Comparison of ENCODE assay signal across 1 cellular context in genomic region chr15:38453971-38454686, GRCh38.
A peak's percentile ranks its signal among the peaks of the same experiment; 100 is the strongest.
TF ChIP-seq lines count a peak whose summit lies in the region.

FAM98B (plus strand) TSS chr15:38454127; CDS start chr15:38454162, 35 bp downstream.

TF ChIP-seq in K562, 482 proteins besides CTCF, POLR2A, EP300 and RAD21 (continued from another document and continues in another):
- peak; percentile 30 to 83; a peak in 2 of 4 replicates for TF ChIP-seq RCOR1 (IDR thresholded peaks at IDR 0.05; ENCODE audit: borderline replicate concordance in 1 of 2, low read depth in 2 of 2, low read length in 2 of 2)
- no peak for TF ChIP-seq MTA2 (IDR thresholded peaks at IDR 0.05; ENCODE audit: low read depth)
- peak in 1 of 2 experiments; percentile 22; a peak in 1 of 4 replicates for TF ChIP-seq NRF1 (conservative IDR thresholded peaks at IDR 0.05 in 1 of 2, IDR thresholded peaks at IDR 0.05 in 1 of 2)
- TF ChIP-seq PHF8 (IDR thresholded peaks at IDR 0.05; ENCODE audit: borderline replicate concordance, low read length), result peak; percentile 99
- TF ChIP-seq SPI1 (IDR thresholded peaks at IDR 0.05; ENCODE audit: borderline replicate concordance, low read depth, low read length), result no peak
- no peak for TF ChIP-seq IRF2 (CRISPR knock-in tag; IDR thresholded peaks at IDR 0.05)
- TF ChIP-seq ZNF655 (CRISPR knock-in tag; IDR thresholded peaks at IDR 0.05), result no peak
- TF ChIP-seq CAMTA2 (CRISPR knock-in tag; conservative IDR thresholded peaks at IDR 0.05), result no peak
- TF ChIP-seq ZNF41 (CRISPR knock-in tag; conservative IDR thresholded peaks at IDR 0.05), result no peak; the same call in 1 of the 2 replicates
- TF ChIP-seq CREM (IDR thresholded peaks at IDR 0.05; ENCODE audit: low read depth), result peak; percentile 85
- peak; percentile 70 for TF ChIP-seq SAP30 (IDR thresholded peaks at IDR 0.05; ENCODE audit: borderline replicate concordance, insufficient read depth, low read depth, low read length, poor library complexity, severe bottlenecking)
- no peak for TF ChIP-seq MAFK (IDR thresholded peaks at IDR 0.05; ENCODE audit: low read length)
- TF ChIP-seq KDM2B (CRISPR knock-in tag; IDR thresholded peaks at IDR 0.05), result 0 out of 2 replicates have a peak, but pooled peaks have one; percentile 19
- TF ChIP-seq SIN3A (IDR thresholded peaks at IDR 0.05; ENCODE audit: borderline replicate concordance in 2 of 2, control insufficient read depth in 1 of 2, low read depth in 2 of 2, low read length in 2 of 2), result peak; percentile 51 to 65; a peak in 2 of 4 replicates
- TF ChIP-seq RFX1 (IDR thresholded peaks at IDR 0.05), result no peak
- TF ChIP-seq HDAC8 (tag; IDR thresholded peaks at IDR 0.05), result peak; percentile 77; the same call in 1 of the 2 replicates
- TF ChIP-seq BRCA1 (IDR thresholded peaks at IDR 0.05), result no peak
- no peak for TF ChIP-seq BRCA1 (CRISPR knock-in tag; IDR thresholded peaks at IDR 0.05)
- no peak for TF ChIP-seq RHOXF2B (CRISPR knock-in tag; conservative IDR thresholded peaks at IDR 0.05)
- no peak for TF ChIP-seq TSC22D4 (tag; IDR thresholded peaks at IDR 0.05)
- TF ChIP-seq CEBPB (tag; IDR thresholded peaks at IDR 0.05), result no peak
- peak; percentile 95 for TF ChIP-seq RBFOX2 (IDR thresholded peaks at IDR 0.05; ENCODE audit: low read depth, low read length)
- TF ChIP-seq BRD4 (IDR thresholded peaks at IDR 0.05), result no peak
- no peak for TF ChIP-seq HMG20A (CRISPR knock-in tag; conservative IDR thresholded peaks at IDR 0.05)
- TF ChIP-seq CBX2 (IDR thresholded peaks at IDR 0.05; ENCODE audit: insufficient read depth, low read length, poor library complexity, severe bottlenecking), result no peak
- peak; percentile 95 for TF ChIP-seq GABPA (tag; conservative IDR thresholded peaks at IDR 0.05; ENCODE audit: low read depth)
- no peak; a peak in 1 of 4 replicates for TF ChIP-seq UBTF (IDR thresholded peaks at IDR 0.05; ENCODE audit: borderline replicate concordance in 1 of 2, low read depth in 2 of 2, low read length in 2 of 2)
- 0 out of 2 replicates have a peak, but pooled peaks have one; percentile 76 for TF ChIP-seq ZNF174 (CRISPR knock-in tag; IDR thresholded peaks at IDR 0.05)
- no peak for TF ChIP-seq ZNF609 (CRISPR knock-in tag; IDR thresholded peaks at IDR 0.05; ENCODE audit: borderline replicate concordance)
- peak; percentile 94 for TF ChIP-seq ZBTB40 (IDR thresholded peaks at IDR 0.05)
- no peak for TF ChIP-seq ZBTB40 (CRISPR knock-in tag; IDR thresholded peaks at IDR 0.05)
- TF ChIP-seq POLR3A (IDR thresholded peaks at IDR 0.05; ENCODE audit: borderline replicate concordance, extremely low read depth, insufficient read depth, insufficient read length), result no peak
- peak; percentile 93 for TF ChIP-seq EP400 (IDR thresholded peaks at IDR 0.05)
- no peak for TF ChIP-seq GTF3C2 (IDR thresholded peaks at IDR 0.05; ENCODE audit: borderline replicate concordance, extremely low read depth, insufficient read length)
- TF ChIP-seq ETV6 (IDR thresholded peaks at IDR 0.05; ENCODE audit: borderline replicate concordance in 1 of 2, low read depth in 2 of 2, low read length in 1 of 2), result 0 out of 4 replicates have a peak, but pooled peaks of 1 of the 2 experiments have one; percentile 35
- no peak for TF ChIP-seq ETV6 (CRISPR knock-in tag; IDR thresholded peaks at IDR 0.05; ENCODE audit: borderline replicate concordance)
- TF ChIP-seq ARNT (IDR thresholded peaks at IDR 0.05), result peak; percentile 18 to 61; a peak in 1 of 4 replicates
- peak; percentile 35; the same call in 1 of the 2 replicates for TF ChIP-seq IRF9 (tag; IDR thresholded peaks at IDR 0.05)
- no peak for TF ChIP-seq PHTF2 (CRISPR knock-in tag; IDR thresholded peaks at IDR 0.05)
- TF ChIP-seq NEUROD1 (IDR thresholded peaks at IDR 0.05; ENCODE audit: borderline replicate concordance, low read depth, low read length, partially characterized antibody), result peak; percentile 79
- peak; percentile 98 for TF ChIP-seq NCOA1 (IDR thresholded peaks at IDR 0.05; ENCODE audit: low read depth)
- TF ChIP-seq SMARCE1 (IDR thresholded peaks at IDR 0.05), result no peak
- TF ChIP-seq NONO (IDR thresholded peaks at IDR 0.05; ENCODE audit: low read depth in 2 of 2, low read length in 1 of 2), result no peak
